In genomic region chr5:128349044-128349629, GRCh38 we compare ENCODE assay signal across 12 cellular contexts.
DNase-seq lines count a peak whose midpoint lies in the region; ATAC-seq and TF ChIP-seq lines count a peak whose summit lies in the region.
"Had no signal": no experiment of that assay in that cellular context is flagged by ENCODE, and none has a peak within 500 bp of the region (broad histone marks: within the 10 kb centered on the region; RNA-seq: fewer than 3 reads in every experiment).

No MANE protein-coding gene starts in this region.

- H3K4me1 ChIP-seq in right atrium auricular region (no peaks in the 10 kb centered on the region), Karpas-422 (ENCODE audit: low read length) (no peaks in the 10 kb centered on the region), endodermal cell (ENCODE audit: control insufficient read depth, insufficient read depth, low read length) (no peaks in the 10 kb centered on the region)

- H3K9me2 ChIP-seq in Karpas-422 (replicated peaks; ENCODE audit: insufficient read depth, low read length), result no peaks in the 10 kb centered on the region

- H3K4me3 ChIP-seq in right atrium auricular region (no peak overlapping the region), epithelial cell of esophagus (ENCODE audit: low read length) (no peak overlapping the region), Karpas-422 (ENCODE audit: low read length) (no peak overlapping the region), endodermal cell (ENCODE audit: low read length) (no peak overlapping the region)
- H3K4me3 ChIP-seq: esophagus muscularis mucosa had no signal

- H3K79me2 ChIP-seq in Karpas-422 (ENCODE audit: low read length), result no peaks in the 10 kb centered on the region

- no peak overlapping the region for H3K27ac Mint-ChIP-seq in endodermal cell
- H3K27ac Mint-ChIP-seq: brain; stimulated activated naive B cell treated with anti-CD40 and anti-IgM and Interleukin-4, amounts not matched to agents 10 μg/mL and 1 μg/mL and 100 μg/mL, for 72 hours had no signal

- WGBS in endodermal cell (ENCODE audit: insufficient coverage in 1 of 2, insufficient read length in 1 of 2), 2 experiments, result 90 to 100% methylated on average over 2 to 8 of the region's 8 CpGs

- H3K27ac ChIP-seq in right atrium auricular region, result no peak overlapping the region
- H3K27ac ChIP-seq in Karpas-422 (ENCODE audit: low read length), result no peak overlapping the region
- H3K27ac ChIP-seq in endodermal cell (ENCODE audit: low read depth, low read length), result no peak overlapping the region

- no peaks in the 10 kb centered on the region for H3K27me3 Mint-ChIP-seq in endodermal cell (ENCODE audit: insufficient read depth)
- H3K27me3 Mint-ChIP-seq: brain; stimulated activated naive B cell treated with anti-CD40 and anti-IgM and Interleukin-4, amounts not matched to agents 10 μg/mL and 1 μg/mL and 100 μg/mL, for 72 hours had no signal

- no peaks in the 10 kb centered on the region for H3K9me3 ChIP-seq in right atrium auricular region
- H3K9me3 ChIP-seq in Karpas-422 (ENCODE audit: low read length), result no peaks in the 10 kb centered on the region
- H3K9me3 ChIP-seq in endodermal cell (ENCODE audit: control insufficient read depth, low read length), result no peaks in the 10 kb centered on the region
- H3K9me3 ChIP-seq: esophagus muscularis mucosa had no signal

- DNase-seq in left ventricle myocardium superior (no peak), right atrium auricular region (ENCODE audit: low spot score) (no peak), NCI-H510A treated with DMSO at 0.1 percent for 48 hours (lab: John Stamatoyannopoulos, UW) (peak; percentile 67), epithelial cell of esophagus (ENCODE audit: low read depth) (peak; percentile 98), Karpas-422 (no peak), endodermal cell (no peak)
- DNase-seq: GF-D8; stimulated activated naive B cell treated with anti-CD40 and anti-IgM and Interleukin-4, amounts not matched to agents 10 μg/mL and 1 μg/mL and 100 μg/mL, for 72 hours had no signal

- TF ChIP-seq CTCF in right atrium auricular region (IDR thresholded peaks at IDR 0.05) (no peak), epithelial cell of esophagus (IDR thresholded peaks at IDR 0.05; ENCODE audit: insufficient read depth, low read depth, low read length, missing control alignments) (no peak), endodermal cell (conservative IDR thresholded peaks at IDR 0.05) (no peak)

- H3K4me2 ChIP-seq in Karpas-422 (ENCODE audit: low read depth, low read length, poor library complexity, severe bottlenecking), result no peak overlapping the region

- H2AFZ ChIP-seq in Karpas-422 (ENCODE audit: low read length), result no peak overlapping the region

- peaks cover 34% of the 10 kb centered on the region for H3K36me3 Mint-ChIP-seq in endodermal cell (ENCODE audit: low read depth)
- H3K36me3 Mint-ChIP-seq: stimulated activated naive B cell treated with anti-CD40 and anti-IgM and Interleukin-4, amounts not matched to agents 10 μg/mL and 1 μg/mL and 100 μg/mL, for 72 hours had no signal

- no peaks in the 10 kb centered on the region for H4K20me1 ChIP-seq in Karpas-422 (ENCODE audit: insufficient read depth, low read depth, low read length)

- no peak overlapping the region for H3K9ac ChIP-seq in Karpas-422 (ENCODE audit: low read length)
- H3K9ac ChIP-seq in endodermal cell (ENCODE audit: extremely low read depth, low read length, poor library complexity, severe bottlenecking), result no peak overlapping the region

- no peaks in the 10 kb centered on the region for H3K4me1 Mint-ChIP-seq in endodermal cell
- H3K4me1 Mint-ChIP-seq: stimulated activated naive B cell treated with anti-CD40 and anti-IgM and Interleukin-4, amounts not matched to agents 10 μg/mL and 1 μg/mL and 100 μg/mL, for 72 hours had no signal

- ATAC-seq in left ventricle myocardium superior, result peak; percentile 42
- ATAC-seq in activated CD4-positive, CD25-positive, alpha-beta regulatory T cell treated with anti-CD3 and anti-CD28 coated beads, Interleukin-2, amount 50 U/mL, for 24 hours, result no peak
- no peak for ATAC-seq in GM18870 (IDR thresholded peaks at IDR 0.05; ENCODE audit: unreplicated experiment)
- ATAC-seq: stimulated activated naive B cell treated with anti-CD40 and anti-IgM and Interleukin-4, amounts not matched to agents 10 μg/mL and 1 μg/mL and 100 μg/mL, for 72 hours had no signal

- H3K36me3 ChIP-seq in right atrium auricular region, result no peaks in the 10 kb centered on the region
- no peaks in the 10 kb centered on the region for H3K36me3 ChIP-seq in Karpas-422 (ENCODE audit: insufficient read depth, low read length)
- peaks cover 29% of the 10 kb centered on the region for H3K36me3 ChIP-seq in endodermal cell (ENCODE audit: control insufficient read depth, insufficient read depth, low read length)

- intact Hi-C loops in left ventricle myocardium superior (cut with micrococcal nuclease), result no loop called here

- H3K27me3 ChIP-seq in right atrium auricular region (no peaks in the 10 kb centered on the region), Karpas-422 (ENCODE audit: low read length) (no peaks in the 10 kb centered on the region), endodermal cell (ENCODE audit: control insufficient read depth, insufficient read depth, low read length, poor library complexity, severe bottlenecking) (no peaks in the 10 kb centered on the region)
- H3K27me3 ChIP-seq: esophagus muscularis mucosa had no signal

- no peak overlapping the region for H3K4me3 Mint-ChIP-seq in endodermal cell
- H3K4me3 Mint-ChIP-seq: brain; stimulated activated naive B cell treated with anti-CD40 and anti-IgM and Interleukin-4, amounts not matched to agents 10 μg/mL and 1 μg/mL and 100 μg/mL, for 72 hours had no signal

- peaks cover 2% of the 10 kb centered on the region for H3K9me3 Mint-ChIP-seq in endodermal cell
- H3K9me3 Mint-ChIP-seq: brain; stimulated activated naive B cell treated with anti-CD40 and anti-IgM and Interleukin-4, amounts not matched to agents 10 μg/mL and 1 μg/mL and 100 μg/mL, for 72 hours had no signal

Comparison
In these comparisons a context has a peak if more than half of its experiments do, and no peak if none do; other contexts are left out.
1. DNase-seq: peak in NCI-H510A treated with DMSO at 0.1 percent for 48 hours (single experiment) and epithelial cell of esophagus (single experiment); none in left ventricle myocardium superior (single experiment), right atrium auricular region (single experiment), Karpas-422 (single experiment) and endodermal cell (single experiment).